In the genomic region with DNA sequence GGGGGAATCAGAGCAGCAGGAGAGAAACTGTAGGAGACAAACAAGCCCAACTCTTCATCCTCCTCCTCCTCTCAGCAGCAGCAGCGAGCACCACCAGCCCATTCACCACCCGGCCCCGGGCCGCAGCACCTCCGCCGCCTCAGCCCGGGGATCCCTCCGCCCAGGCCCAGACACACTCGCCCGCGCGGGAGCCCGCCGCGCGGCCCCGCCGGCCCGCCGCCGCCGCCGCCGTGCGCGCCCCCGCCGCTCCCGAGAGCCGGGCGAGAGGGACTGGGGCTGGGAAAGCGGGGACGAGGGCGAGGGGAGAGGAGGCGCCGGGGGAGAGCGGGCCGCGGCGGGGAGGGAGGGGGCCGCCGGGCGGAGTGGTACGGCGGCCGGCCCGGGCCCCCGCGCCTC, we compare ENCODE assay signal across 8 cellular contexts. TPM values are rescaled to one million over a fixed set of nuclear protein-coding genes. Genes with fewer than 3 reads are reported as not detected.
DNase-seq lines count a peak whose midpoint lies in the region; ATAC-seq and TF ChIP-seq lines count a peak whose summit lies in the region.

PHF21A (minus strand) TSS at position 127 of the 396 bp plus-strand sequence. CDS start 37,235 bp downstream, outside the sequence.

- H4K20me1 ChIP-seq in OCI-LY1 (ENCODE audit: insufficient read depth, low read length) = no peaks in the 10 kb centered on the region

- H3K9me2 ChIP-seq in OCI-LY1 (ENCODE audit: low read depth, low read length) = no peaks in the 10 kb centered on the region

- intact Hi-C loops in mucosa of descending colon (cut with DNase I, micrococcal nuclease) = no loop called here

- TF ChIP-seq CTCF in OCI-LY1 (IDR thresholded peaks at IDR 0.05; ENCODE audit: low read length) (no peak), mucosa of descending colon (IDR thresholded peaks at IDR 0.05) (no peak)

- H3K79me2 ChIP-seq in OCI-LY1 (ENCODE audit: insufficient read depth, low read length) = peaks cover 29% of the 10 kb centered on the region

- H3K9ac ChIP-seq in OCI-LY1 (ENCODE audit: low read length) = peak within 1 kb of the TSS; percentile 86

- no peaks in the 10 kb centered on the region for H3K9me3 ChIP-seq in OCI-LY1 (ENCODE audit: low read length)
- no peaks in the 10 kb centered on the region for H3K9me3 ChIP-seq in mucosa of descending colon

- H3K27me3 ChIP-seq in OCI-LY1 (ENCODE audit: insufficient read depth, low read length) = no peaks in the 10 kb centered on the region

- H3K27ac ChIP-seq in OCI-LY1 (ENCODE audit: low read depth, low read length, poor library complexity, severe bottlenecking) = peak within 1 kb of the TSS; percentile 92

- peak within 1 kb of the TSS; percentile 78 for H3K4me3 ChIP-seq in OCI-LY1 (ENCODE audit: low read depth, low read length, poor library complexity, severe bottlenecking)
- H3K4me3 ChIP-seq in mucosa of descending colon = peak within 1 kb of the TSS; percentile 57

- DNase-seq in CMK (ENCODE audit: low read depth) (peak; percentile 85), HT1080 (ENCODE audit: low read depth) (peak; percentile 93), epidermal melanocyte (ENCODE audit: insufficient read length, low spot score) (peak; percentile 76), mucosa of descending colon (peak; percentile 89 to 95 (median 94))
- peak; percentile 90 for DNase-seq in activated CD8-positive, alpha-beta memory T cell treated with anti-CD3 and anti-CD28 coated beads, Interleukin-2, amount 50 U/mL, for 4 hours
- DNase-seq in stimulated activated CD8-positive, alpha-beta memory T cell treated with anti-CD3 and anti-CD28 coated beads, Interleukin-4, amount 100 ng/mL, for 48 hours = peak; percentile 91

- H3F3A ChIP-seq in OCI-LY1 (ENCODE audit: insufficient read depth, low read length) = peaks cover 6% of the 10 kb centered on the region; the same call in 1 of the 2 replicates

- ATAC-seq in GM19468 (IDR thresholded peaks at IDR 0.05; ENCODE audit: extremely low read depth, unreplicated experiment) = peak; percentile 6
- ATAC-seq in mucosa of descending colon = peak; percentile 91

- H3K36me3 ChIP-seq in OCI-LY1 (ENCODE audit: insufficient read depth, low read length) (no peaks in the 10 kb centered on the region), mucosa of descending colon (ENCODE audit: low read depth) (no peaks in the 10 kb centered on the region)

- peak within 1 kb of the TSS; percentile 94 for H3K4me2 ChIP-seq in OCI-LY1 (ENCODE audit: low read length)

- H3K4me1 ChIP-seq in OCI-LY1 (ENCODE audit: insufficient read depth, low read length, severe bottlenecking) (peaks cover 36% of the 10 kb centered on the region), mucosa of descending colon (ENCODE audit: low read depth) (no peaks in the 10 kb centered on the region)

- peak within 1 kb of the TSS; percentile 28; the same call in 1 of the 2 replicates for H2AFZ ChIP-seq in OCI-LY1 (ENCODE audit: low read length)

RNA-seq across cellular contexts. Expression of gene PHF21A, which starts in this region (rescaled TPM):
- 4.2 and 7.0 TPM in 2 replicates for total RNA-seq in HT1080 (2014; rRNA removed; shearing (Covaris generic))
- 15.1 and 25.4 TPM in 2 replicates for polyA plus RNA-seq in HT1080 (2015; cell fraction: cytosol; rRNA removed)
- 28.6 and 33.3 TPM in 2 replicates for polyA plus RNA-seq in HT1080 (2015; cell fraction: nucleus; rRNA removed)
- 10 to 100 TPM; 20.3 to 78.1 (median 23.3) TPM for total RNA-seq in mucosa of descending colon

Comparison
In these comparisons a context has a peak if more than half of its experiments do, and no peak if none do; other contexts are left out.
1. Peak in every context shown above with its lines: DNase-seq, ATAC-seq, H3K4me3 ChIP-seq and H3K27ac ChIP-seq.